29 cellular contexts compared by ENCODE assay signal in genomic region chr22:45298934-45299505, GRCh38. TPM values are rescaled to one million over a fixed set of nuclear protein-coding genes. Genes with fewer than 3 reads are reported as not detected.
"Had no signal": no experiment of that assay in that cellular context is flagged by ENCODE, and none has a peak within 500 bp of the region (broad histone marks: within the 10 kb centered on the region; RNA-seq: fewer than 3 reads in every experiment).

No MANE protein-coding gene starts in this region.

- H3K4me1 Mint-ChIP-seq: neural crest cell had no signal

- H3K36me3 Mint-ChIP-seq: activated naive CD8-positive, alpha-beta T cell treated with anti-CD3 and anti-CD28 coated beads for 36 hours; immature natural killer cell had no signal

- ATAC-seq: activated T-cell treated with anti-CD3 and anti-CD28 coated beads, Interleukin-2, amount 50 U/mL, for 72 hours; gastrocnemius medialis had no signal

- H3K27ac Mint-ChIP-seq: activated naive CD8-positive, alpha-beta T cell treated with anti-CD3 and anti-CD28 coated beads for 36 hours; activated T-cell treated with anti-CD3 and anti-CD28 coated beads, Interleukin-2, amount 50 U/mL, for 72 hours; immature natural killer cell had no signal

- H3K4me3 Mint-ChIP-seq: activated naive CD8-positive, alpha-beta T cell treated with anti-CD3 and anti-CD28 coated beads for 36 hours; activated T-cell treated with anti-CD3 and anti-CD28 coated beads, Interleukin-2, amount 50 U/mL, for 72 hours; immature natural killer cell; neural crest cell had no signal

- H3K4me1 ChIP-seq: colonic mucosa, gastrocnemius medialis, left ventricle myocardium inferior, right lobe of liver, stomach, upper lobe of left lung had no signal

- H3K4me3 ChIP-seq: colonic mucosa, gastrocnemius medialis, left ventricle myocardium inferior, right lobe of liver, stomach, upper lobe of left lung had no signal

- H3K36me3 ChIP-seq: brain microvascular endothelial cell, colonic mucosa, gastrocnemius medialis, left ventricle myocardium inferior, right lobe of liver, stomach, upper lobe of left lung had no signal

- H3K27ac ChIP-seq: brain microvascular endothelial cell, colonic mucosa, gastrocnemius medialis, left ventricle myocardium inferior, right lobe of liver, stomach, upper lobe of left lung, VCaP had no signal

- H3K27me3 Mint-ChIP-seq: activated naive CD8-positive, alpha-beta T cell treated with anti-CD3 and anti-CD28 coated beads for 36 hours had no signal

- H3K9me3 ChIP-seq: colonic mucosa, gastrocnemius medialis, left ventricle myocardium inferior, right lobe of liver, stomach, upper lobe of left lung had no signal

- H3K27me3 ChIP-seq: brain microvascular endothelial cell, colonic mucosa, gastrocnemius medialis, right lobe of liver, stomach, upper lobe of left lung had no signal

- DNase-seq: activated CD4-positive, alpha-beta T cell treated with anti-CD3 and anti-CD28 coated beads for 1 hour; activated CD8-positive, alpha-beta memory T cell treated with anti-CD3 and anti-CD28 coated beads for 24 hours; activated gamma-delta T cell treated with Interleukin-2 at 50 U/mL for 16 hours; activated naive CD8-positive, alpha-beta T cell treated with anti-CD3 and anti-CD28 coated beads for 36 hours; activated T-cell treated with anti-CD3 and anti-CD28 coated beads, Interleukin-2, amount 50 U/mL, for 72 hours; anterior cingulate cortex; brain microvascular endothelial cell; central memory CD4-positive, alpha-beta T cell; colonic mucosa; gastrocnemius medialis; head of caudate nucleus; immature natural killer cell; kidney glomerular epithelial cell; left ventricle myocardium inferior; mammary epithelial cell; right lobe of liver; small intestine; stimulated activated CD4-positive, alpha-beta T cell treated with anti-CD3 and anti-CD28 coated beads, Interleukin-15, amount 100 ng/mL, for 24 hours; stimulated activated CD4-positive, alpha-beta T cell treated with anti-CD3 and anti-CD28 coated beads, Interleukin-2, amount 100 ng/mL, for 48 hours; stomach; T-helper 2 cell; upper lobe of left lung had no signal

- H3K9me3 Mint-ChIP-seq: activated naive CD8-positive, alpha-beta T cell treated with anti-CD3 and anti-CD28 coated beads for 36 hours; activated T-cell treated with anti-CD3 and anti-CD28 coated beads, Interleukin-2, amount 50 U/mL, for 72 hours; immature natural killer cell; neural crest cell had no signal

- FAIRE-seq: small intestine had no signal

RNA-seq across cellular contexts. Expression of gene UPK3A, which starts 14.3 kb away (rescaled TPM):
- total RNA-seq: activated naive CD8-positive, alpha-beta T cell treated with anti-CD3 and anti-CD28 coated beads for 36 hours; activated T-cell treated with anti-CD3 and anti-CD28 coated beads, Interleukin-2, amount 50 U/mL, for 72 hours; left ventricle myocardium inferior; mammary epithelial cell; myocyte; neural crest cell; osteocyte; pulmonary artery endothelial cell; right lobe of liver; temporal lobe had no signal
- polyA plus RNA-seq: esophagus, mammary epithelial cell had no signal
